In genomic region chr5:165630211-165630866, GRCh38 we compare ENCODE assay signal across 8 cellular contexts.
A peak's percentile ranks its signal among the peaks of the same experiment; 100 is the strongest.
DNase-seq lines count a peak whose midpoint lies in the region; ATAC-seq, FAIRE-seq and TF ChIP-seq lines count a peak whose summit lies in the region.

No MANE protein-coding gene starts in this region.

- H3K27ac Mint-ChIP-seq in mesothelial cell of epicardium: no peak overlapping the region

- peak; percentile 97 for FAIRE-seq in H1 (lab: Jason Lieb, UNC)

- no peaks in the 10 kb centered on the region for H3K36me3 Mint-ChIP-seq in mesothelial cell of epicardium

- peak; percentile 28 to 73 for DNase-seq in NCI-H524 (lab: John Stamatoyannopoulos, UW)
- DNase-seq in NCI-H524 treated with DMSO at 0.1 percent for 48 hours (lab: John Stamatoyannopoulos, UW): no peak
- DNase-seq in KBM-7: peak; percentile 75
- DNase-seq in RPMI8226: peak; percentile 58
- peak; percentile 31 to 64 for DNase-seq in H1 (ENCODE audit: low read depth in 1 of 2, low spot score in 2 of 2)
- peak in 1 of 2 experiments; percentile 54 for DNase-seq in mesothelial cell of epicardium (ENCODE audit: low spot score in 2 of 2, unreplicated experiment in 2 of 2)

- peak overlapping the region; percentile 37; the same call in 1 of the 2 replicates for H2AFZ ChIP-seq in H1 (ENCODE audit: low read length)

- peaks cover 0 to 1% (median 0%) of the 10 kb centered on the region in 4 experiments; a peak in 1 of 7 replicates for H3K27me3 ChIP-seq in H1 (replicated peaks in 1 of 4; ENCODE audit: control insufficient read depth in 3 of 4, extremely low read depth in 1 of 4, insufficient read depth in 3 of 4, low read length in 3 of 4)

- H2BK20ac ChIP-seq in H1 (ENCODE audit: low read length): no peak overlapping the region

- peaks cover 22% of the 10 kb centered on the region for H3K4me1 Mint-ChIP-seq in mesothelial cell of epicardium

- H3K9me3 ChIP-seq in H1 (ENCODE audit: insufficient read depth in 2 of 2, low read depth in 1 of 2, low read length in 1 of 2): no peaks in the 10 kb centered on the region

- H3K79me2 ChIP-seq in H1 (ENCODE audit: control insufficient read depth in 1 of 2, insufficient read depth in 2 of 2, low read length in 2 of 2): no peaks in the 10 kb centered on the region

- H3K9ac ChIP-seq in H1 (replicated peaks in 1 of 4; ENCODE audit: extremely low read depth in 1 of 4, low read depth in 3 of 4, low read length in 3 of 4): no peak overlapping the region

- peak overlapping the region; percentile 34; the same call in 1 of the 2 replicates for H3K18ac ChIP-seq in H1 (ENCODE audit: extremely low read depth, low read length)

- H2BK15ac ChIP-seq in H1 (ENCODE audit: low read length): no peak overlapping the region

- H3K27me3 Mint-ChIP-seq in mesothelial cell of epicardium (ENCODE audit: low read depth): peaks cover 1% of the 10 kb centered on the region

- no peak overlapping the region for H3K4me3 Mint-ChIP-seq in mesothelial cell of epicardium

- peak; percentile 60 to 90 (median 72) for TF ChIP-seq CTCF in H1 (IDR thresholded peaks at IDR 0.05; ENCODE audit: control extremely low read depth in 1 of 3, insufficient read depth in 1 of 3, low read depth in 1 of 3, low read length in 3 of 3)
- TF ChIP-seq CTCF in mesothelial cell of epicardium (IDR thresholded peaks at IDR 0.05; ENCODE audit: unreplicated experiment): peak; percentile 85

- H4K91ac ChIP-seq in H1 (replicated peaks; ENCODE audit: insufficient read length, low read length): no peak overlapping the region

- in situ Hi-C loops in KBM-7 (cut with MboI; ENCODE audit: low pct_unique_long_range_greater_than_20kb, low sequenced_read_pairs): no loop called here

- no peak overlapping the region for H3K4ac ChIP-seq in H1 (replicated peaks; ENCODE audit: insufficient read length, low read depth, low read length)

- 22% methylated on average over 9 of the region's 9 CpGs; no CpG with 5 or more reads in 1 of the 2 experiments for WGBS in H1 (ENCODE audit: extremely low coverage in 1 of 2, insufficient coverage in 1 of 2, insufficient read length in 1 of 2, insufficient replicate concordance in 2 of 2, low coverage in 1 of 2, low lambda C conversion rate in 2 of 2, missing lambda C conversion rate in 1 of 2), 2 experiments

- no peak overlapping the region for H4K5ac ChIP-seq in H1 (ENCODE audit: insufficient read length, low read depth, low read length)

- no peak overlapping the region for H3K14ac ChIP-seq in H1 (ENCODE audit: insufficient read length)

- H3K9me3 Mint-ChIP-seq in mesothelial cell of epicardium: no peaks in the 10 kb centered on the region

- H3K4me1 ChIP-seq in H1 (replicated peaks in 1 of 4; ENCODE audit: control insufficient read depth in 3 of 4, insufficient read depth in 4 of 4, low read length in 3 of 4): peaks cover 0 to 4% (median 4%) of the 10 kb centered on the region in 4 experiments; a peak in 5 of 7 replicates

- H3K23ac ChIP-seq in H1 (ENCODE audit: insufficient read length): no peak overlapping the region

- CTCF ChIA-PET in H1 (lab: Charles Lee; ENCODE audit: partially characterized antibody): interaction anchor here (0.6 to 3.6 kb wide), 30 partner anchors 8 to 1333 kb away, joined by 3 to 19 read pairs (median 3); no protein-coding TSS in a partner anchor

- no peak overlapping the region for H3K56ac ChIP-seq in H1 (replicated peaks; ENCODE audit: insufficient read length, low read depth, low read length)

- H2BK5ac ChIP-seq in H1 (ENCODE audit: low read depth, low read length): no peak overlapping the region; the same call in 1 of the 2 replicates

- peak; percentile 90 for ATAC-seq in GM21717 (IDR thresholded peaks at IDR 0.05; ENCODE audit: unreplicated experiment)
- no peak for ATAC-seq in esophagus mucosa

- TF ChIP-seq RAD21 in H1 (IDR thresholded peaks at IDR 0.05 in 1 of 2, conservative IDR thresholded peaks at IDR 0.05 in 1 of 2; ENCODE audit: low read depth in 2 of 2, low read length in 2 of 2): peak; percentile 84 to 88

- POLR2A ChIA-PET in H1 (lab: Charles Lee; ENCODE audit: partially characterized antibody): no interaction called here

- no peak overlapping the region for H3K4me3 ChIP-seq in H1 (ENCODE audit: extremely low read depth in 1 of 4, insufficient read depth in 2 of 4, low read depth in 3 of 4, low read length in 4 of 4)

- no peaks in the 10 kb centered on the region for H3K79me1 ChIP-seq in H1 (ENCODE audit: low read depth, low read length)

- H3K4me2 ChIP-seq in H1 (ENCODE audit: insufficient read depth in 1 of 2, low read depth in 2 of 2, low read length in 2 of 2): peak overlapping the region; percentile 34 to 44; a peak in 2 of 4 replicates

- no peaks in the 10 kb centered on the region for H3K23me2 ChIP-seq in H1 (ENCODE audit: low read depth, low read length)

- TF ChIP-seq POLR2A in H1 (IDR thresholded peaks at IDR 0.05; ENCODE audit: control extremely low read depth in 1 of 2, low read depth in 2 of 2, low read length in 2 of 2): no peak

- no peaks in the 10 kb centered on the region for H3K36me3 ChIP-seq in H1 (ENCODE audit: control insufficient read depth in 2 of 4, insufficient read depth in 4 of 4, low read length in 3 of 4)

- H2BK120ac ChIP-seq in H1 (replicated peaks; ENCODE audit: low read depth, low read length): peak overlapping the region; percentile 49

- H3K27ac ChIP-seq in H1 (ENCODE audit: low read depth, low read length): no peak overlapping the region

- TF ChIP-seq EP300 in H1 (IDR thresholded peaks at IDR 0.05; ENCODE audit: borderline replicate concordance in 1 of 2, low read depth in 2 of 2, low read length in 2 of 2): no peak

- H4K20me1 ChIP-seq in H1 (replicated peaks in 1 of 2; ENCODE audit: control insufficient read depth in 1 of 2, insufficient read depth in 2 of 2, low read length in 2 of 2): no peaks in the 10 kb centered on the region

- no peak overlapping the region for H2AK5ac ChIP-seq in H1 (ENCODE audit: low read depth, low read length)

- no peak overlapping the region for H4K8ac ChIP-seq in H1 (ENCODE audit: extremely low read depth, insufficient read depth, low read length)

- H2BK12ac ChIP-seq in H1 (ENCODE audit: low read depth, low read length): no peak overlapping the region

TF ChIP-seq in H1, 55 proteins besides CTCF, POLR2A, EP300 and RAD21:
- TF ChIP-seq TCF12 (IDR thresholded peaks at IDR 0.05; ENCODE audit: low read depth, low read length): no peak
- no peak for TF ChIP-seq SIX5 (IDR thresholded peaks at IDR 0.05; ENCODE audit: low read depth, low read length)
- no peak for TF ChIP-seq TEAD4 (IDR thresholded peaks at IDR 0.05; ENCODE audit: low read depth, low read length)
- no peak for TF ChIP-seq SIRT6 (IDR thresholded peaks at IDR 0.05; ENCODE audit: low read length)
- TF ChIP-seq SAP30 (IDR thresholded peaks at IDR 0.05; ENCODE audit: insufficient read depth, insufficient replicate concordance, low read length): no peak
- no peak for TF ChIP-seq MAFK (IDR thresholded peaks at IDR 0.05; ENCODE audit: low read depth, low read length)
- no peak for TF ChIP-seq CEBPB (IDR thresholded peaks at IDR 0.05; ENCODE audit: low read depth, low read length)
- TF ChIP-seq KDM4A (IDR thresholded peaks at IDR 0.05; ENCODE audit: low read depth, low read length, severe bottlenecking): no peak
- no peak for TF ChIP-seq PHF8 (conservative IDR thresholded peaks at IDR 0.05; ENCODE audit: low read depth, low read length)
- TF ChIP-seq CREB1 (IDR thresholded peaks at IDR 0.05): no peak
- TF ChIP-seq BRCA1 (IDR thresholded peaks at IDR 0.05; ENCODE audit: low read depth, low read length): no peak
- no peak for TF ChIP-seq YY1 (IDR thresholded peaks at IDR 0.05; ENCODE audit: low read depth, low read length)
- no peak for TF ChIP-seq CHD1 (IDR thresholded peaks at IDR 0.05; ENCODE audit: low read depth, low read length)
- TF ChIP-seq EGR1 (IDR thresholded peaks at IDR 0.05; ENCODE audit: borderline replicate concordance, low read depth, low read length): no peak
- TF ChIP-seq SP2 (IDR thresholded peaks at IDR 0.05; ENCODE audit: low read length): no peak
- no peak for TF ChIP-seq FOSL1 (IDR thresholded peaks at IDR 0.05; ENCODE audit: insufficient read depth, low read depth, low read length)
- no peak for TF ChIP-seq SRF (IDR thresholded peaks at IDR 0.05; ENCODE audit: low read depth, low read length)
- no peak for TF ChIP-seq SIN3A (conservative IDR thresholded peaks at IDR 0.05 in 1 of 2, IDR thresholded peaks at IDR 0.05 in 1 of 2; ENCODE audit: low read depth in 1 of 2, low read length in 2 of 2)
